Comparison of ENCODE assay signal across 11 cellular contexts in genomic region chr3:195003006-195003892, GRCh38.
DNase-seq lines count a peak whose midpoint lies in the region; ATAC-seq and TF ChIP-seq lines count a peak whose summit lies in the region.
"Had no signal": no experiment of that assay in that cellular context is flagged by ENCODE, and none has a peak within 500 bp of the region (broad histone marks: within the 10 kb centered on the region; RNA-seq: fewer than 3 reads in every experiment).

No MANE protein-coding gene starts in this region.

- H3K9ac ChIP-seq in GM23248 (no peak overlapping the region), OCI-LY3 (ENCODE audit: low read length) (no peak overlapping the region)

- 24 to 30% methylated on average over 13 of the region's 13 CpGs for WGBS in GM23248 (ENCODE audit: low coverage in 1 of 2, low lambda C conversion rate in 2 of 2, missing lambda C conversion rate in 2 of 2), 2 experiments

- H3K4me1 ChIP-seq in GM23248 (ENCODE audit: insufficient read depth): peaks cover 4% of the 10 kb centered on the region; the same call in 1 of the 2 replicates
- H3K4me1 ChIP-seq in OCI-LY3 (ENCODE audit: low read length): peaks cover 29% of the 10 kb centered on the region

- in situ Hi-C loops in GM23248 (cut with MboI): no loop called here

- H3K9me2 ChIP-seq in GM23248 (ENCODE audit: insufficient read depth): no peaks in the 10 kb centered on the region

- H3K79me2 ChIP-seq in GM23248 (ENCODE audit: insufficient read depth): no peaks in the 10 kb centered on the region
- H3K79me2 ChIP-seq in OCI-LY3 (ENCODE audit: low read length): no peaks in the 10 kb centered on the region

- H3K9me3 Mint-ChIP-seq in activated CD8-positive, alpha-beta T cell treated with anti-CD3 and anti-CD28 coated beads for 36 hours: no peaks in the 10 kb centered on the region
- H3K9me3 Mint-ChIP-seq: central memory CD8-positive, alpha-beta T cell had no signal

- H3K4me1 Mint-ChIP-seq in activated CD8-positive, alpha-beta T cell treated with anti-CD3 and anti-CD28 coated beads for 36 hours (ENCODE audit: low read depth): peaks cover 2% of the 10 kb centered on the region
- H3K4me1 Mint-ChIP-seq: central memory CD8-positive, alpha-beta T cell had no signal

- no peak for ATAC-seq in HG03342 (IDR thresholded peaks at IDR 0.05; ENCODE audit: unreplicated experiment)
- ATAC-seq in activated CD8-positive, alpha-beta T cell treated with anti-CD3 and anti-CD28 coated beads for 36 hours: no peak

- H3K27ac ChIP-seq in GM23248 (no peak overlapping the region), OCI-LY3 (ENCODE audit: low read length) (no peak overlapping the region)

- TF ChIP-seq CTCF in OCI-LY3 (IDR thresholded peaks at IDR 0.05; ENCODE audit: low read depth, low read length) (no peak), fibroblast of pulmonary artery (IDR thresholded peaks at IDR 0.05; ENCODE audit: low read length, missing control alignments) (no peak)
- TF ChIP-seq CTCF in activated CD8-positive, alpha-beta T cell treated with anti-CD3 and anti-CD28 coated beads for 36 hours (IDR thresholded peaks at IDR 0.05): no peak

- H3K36me3 ChIP-seq in GM23248 (ENCODE audit: low read depth): no peaks in the 10 kb centered on the region
- H3K36me3 ChIP-seq in OCI-LY3 (replicated peaks; ENCODE audit: low read depth, low read length): no peaks in the 10 kb centered on the region
- H3K36me3 ChIP-seq: HAP-1 had no signal

- intact Hi-C loops in activated CD8-positive, alpha-beta T cell treated with anti-CD3 and anti-CD28 coated beads for 36 hours (cut with micrococcal nuclease): no loop called here

- H3K4me2 ChIP-seq in GM23248 (ENCODE audit: unreplicated experiment): no peak overlapping the region
- H3K4me2 ChIP-seq in OCI-LY3 (ENCODE audit: low read length): peak overlapping the region; percentile 17; the same call in 1 of the 2 replicates

- H3K4me3 ChIP-seq in GM23248 (no peak overlapping the region), OCI-LY3 (ENCODE audit: low read length) (no peak overlapping the region), fibroblast of pulmonary artery (replicated peaks; ENCODE audit: low read depth, low read length) (no peak overlapping the region)
- H3K4me3 ChIP-seq: HAP-1 had no signal

- DNase-seq in GM23248 (peak; percentile 36), fibroblast of pulmonary artery (ENCODE audit: low read depth) (peak; percentile 78), putamen (ENCODE audit: low spot score) (peak; percentile 8), DMS153 treated with DMSO at 0.1 percent for 48 hours (lab: John Stamatoyannopoulos, UW; ENCODE audit: unreplicated experiment) (no peak), NCI-H345 treated with DMSO at 0.1 percent for 48 hours (lab: John Stamatoyannopoulos, UW; ENCODE audit: unreplicated experiment) (no peak)
- DNase-seq in activated CD8-positive, alpha-beta T cell treated with anti-CD3 and anti-CD28 coated beads for 36 hours: no peak
- DNase-seq: NCI-H1694 treated with DMSO at 0.1 percent for 48 hours had no signal

- no peaks in the 10 kb centered on the region for H3K36me3 Mint-ChIP-seq in activated CD8-positive, alpha-beta T cell treated with anti-CD3 and anti-CD28 coated beads for 36 hours (ENCODE audit: low read depth)

- H4K20me1 ChIP-seq in GM23248 (ENCODE audit: insufficient read depth) (no peaks in the 10 kb centered on the region), OCI-LY3 (ENCODE audit: insufficient read depth, low read length) (no peaks in the 10 kb centered on the region)

- CTCF ChIA-PET in activated CD8-positive, alpha-beta T cell treated with anti-CD3 and anti-CD28 coated beads for 36 hours (lab: Charles Lee): interaction anchor here (0.9 to 2.3 kb wide), 6 partner anchors 11 to 257 kb away, joined by 3 to 8 read pairs (median 4); no protein-coding TSS in a partner anchor

- H3K4me3 Mint-ChIP-seq in activated CD8-positive, alpha-beta T cell treated with anti-CD3 and anti-CD28 coated beads for 36 hours: no peak overlapping the region
- H3K4me3 Mint-ChIP-seq: central memory CD8-positive, alpha-beta T cell had no signal

- POLR2A ChIA-PET in activated CD8-positive, alpha-beta T cell treated with anti-CD3 and anti-CD28 coated beads for 36 hours (lab: Charles Lee): interaction anchor here (0.6 kb wide), 1 partner anchor 11 kb away, joined by 3 read pairs; no protein-coding TSS in a partner anchor

- H2AFZ ChIP-seq in GM23248 (peak overlapping the region; percentile 38; the same call in 1 of the 2 replicates), OCI-LY3 (ENCODE audit: low read depth, low read length) (peak overlapping the region; percentile 36; the same call in 1 of the 2 replicates)

- no peak overlapping the region for H3K27ac Mint-ChIP-seq in activated CD8-positive, alpha-beta T cell treated with anti-CD3 and anti-CD28 coated beads for 36 hours

- H3K27me3 ChIP-seq in GM23248 (replicated peaks; ENCODE audit: insufficient read depth): peaks cover 26% of the 10 kb centered on the region
- peaks cover 22% of the 10 kb centered on the region for H3K27me3 ChIP-seq in OCI-LY3 (ENCODE audit: low read depth, low read length)

- peaks cover 10% of the 10 kb centered on the region for H3K27me3 Mint-ChIP-seq in activated CD8-positive, alpha-beta T cell treated with anti-CD3 and anti-CD28 coated beads for 36 hours

- H3F3A ChIP-seq in GM23248 (ENCODE audit: insufficient read depth): no peaks in the 10 kb centered on the region

- H3K9me3 ChIP-seq in GM23248 (ENCODE audit: low read depth): no peaks in the 10 kb centered on the region
- H3K9me3 ChIP-seq in OCI-LY3 (ENCODE audit: insufficient read depth, low read length): no peaks in the 10 kb centered on the region
- H3K9me3 ChIP-seq: HAP-1 had no signal

Comparison
In these comparisons a context has a peak if more than half of its experiments do, and no peak if none do; other contexts are left out.
1. DNase-seq: peak in GM23248 (single experiment), fibroblast of pulmonary artery (single experiment) and putamen (single experiment); none in DMS153 treated with DMSO at 0.1 percent for 48 hours (single experiment), activated CD8-positive, alpha-beta T cell treated with anti-CD3 and anti-CD28 coated beads for 36 hours (single experiment) and NCI-H345 treated with DMSO at 0.1 percent for 48 hours (single experiment).